In the genomic region with DNA sequence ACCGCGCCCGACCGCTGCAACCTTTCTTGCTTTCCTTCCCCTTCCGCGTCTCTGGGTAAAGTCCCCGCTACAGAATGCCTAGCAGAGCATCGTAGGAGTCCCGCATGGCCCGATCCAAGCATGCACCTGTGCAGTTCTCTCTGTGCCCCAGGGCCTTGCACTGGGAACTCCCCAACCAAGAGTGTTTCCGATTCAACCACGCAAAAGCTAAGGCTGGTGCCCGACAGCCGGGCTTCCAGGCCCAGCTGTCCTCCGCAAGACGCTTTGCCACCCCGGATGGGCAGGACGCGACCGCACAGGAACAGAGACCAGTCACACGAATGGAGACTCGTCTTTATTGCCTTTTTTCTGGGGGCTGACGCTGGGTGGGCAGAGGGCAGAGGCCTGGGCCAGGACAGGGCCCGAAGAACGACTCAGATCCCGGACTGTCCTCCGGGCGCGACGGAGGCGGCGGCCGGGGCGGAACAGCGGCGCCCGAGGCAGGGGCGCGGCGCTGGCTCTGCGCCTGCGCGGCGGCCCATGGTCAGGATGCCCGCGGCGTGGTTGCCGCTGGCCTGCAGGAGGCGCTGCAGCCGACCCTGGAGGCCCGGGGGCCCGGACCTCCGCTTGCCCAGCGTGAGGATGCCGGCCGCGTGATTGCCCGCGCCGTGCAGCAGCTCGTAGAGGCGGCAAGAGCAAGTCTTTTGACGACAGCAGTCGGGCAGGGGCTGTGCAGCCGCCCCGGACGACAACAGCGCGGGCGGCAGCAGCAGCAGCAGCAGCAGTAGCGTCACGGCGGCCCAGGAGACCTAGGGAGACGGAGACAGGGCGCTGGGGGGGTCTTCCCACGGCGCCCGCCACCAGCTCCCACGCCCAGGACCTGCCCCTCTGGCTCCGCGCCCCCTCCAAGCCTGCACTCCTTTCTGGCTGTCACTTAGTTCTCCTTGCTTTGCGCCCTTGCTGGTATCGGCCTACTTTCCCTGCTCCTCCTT, we compare ENCODE assay signal across 8 cellular contexts. TPM values are rescaled to one million over a fixed set of nuclear protein-coding genes. Genes with fewer than 3 reads are reported as not detected.
DNase-seq lines count a peak whose midpoint lies in the region; ATAC-seq and TF ChIP-seq lines count a peak whose summit lies in the region.

No MANE protein-coding gene starts in this region.

- H3K27me3 Mint-ChIP-seq in T-cell: peaks cover 7 to 12% of the 10 kb centered on the region in 2 donors

- POLR2A ChIA-PET in T-cell (lab: Charles Lee): no interaction called here

- H3K4me3 Mint-ChIP-seq in T-cell: peak overlapping the region; percentile 84 to 90 (median 89)

- peaks cover 35 to 55% (median 35%) of the 10 kb centered on the region in 3 donors for H3K4me1 Mint-ChIP-seq in T-cell

- peak; percentile 94 for DNase-seq in DMS 273 (lab: John Stamatoyannopoulos, UW; ENCODE audit: unreplicated experiment)
- DNase-seq in M059J (ENCODE audit: low read depth): peak; percentile 32
- peak; percentile 36 to 79 (median 56) for DNase-seq in T-cell
- peak in 54 of 58 donors; percentile 10 to 75 (median 64) for DNase-seq in anterior cingulate cortex (lab: John Stamatoyannopoulos, UW)
- peak; percentile 46 to 70 for DNase-seq in hippocampal formation (lab: John Stamatoyannopoulos, UW)
- DNase-seq in retinal pigment epithelial cell (ENCODE audit: low read depth): no peak

- peak; percentile 62 for TF ChIP-seq CTCF in retinal pigment epithelial cell (conservative IDR thresholded peaks at IDR 0.05; ENCODE audit: low read depth, low read length)

- no peaks in the 10 kb centered on the region for H3K9me3 Mint-ChIP-seq in T-cell

- CTCF ChIA-PET in T-cell (lab: Charles Lee): interaction anchor here in 1 of 2 donors (1.4 kb wide), 1 partner anchor 10 kb away, joined by 5 read pairs; a partner anchor contains a TSS

- no peaks in the 10 kb centered on the region for H3K36me3 Mint-ChIP-seq in T-cell

- peak overlapping the region; percentile 61 for H3K4me3 ChIP-seq in retinal pigment epithelial cell (ENCODE audit: low read length)

- peak overlapping the region; percentile 79 to 88 for H3K27ac Mint-ChIP-seq in T-cell

- ATAC-seq in GM21447 (IDR thresholded peaks at IDR 0.05; ENCODE audit: unreplicated experiment): peak; percentile 49
- peak; percentile 73 to 81 (median 78) for ATAC-seq in T-cell (replicated peaks in 1 of 4)
- no peak for ATAC-seq in HG03039 (IDR thresholded peaks at IDR 0.05; ENCODE audit: unreplicated experiment)

RNA-seq across cellular contexts. Expression of a gene that starts 1.2 kb away (rescaled TPM):
- total RNA-seq in M059J (2014; rRNA removed; shearing (Covaris generic)): not detected in 2 replicates
- not detected for total RNA-seq in T-cell

RNA-seq across cellular contexts. Expression of a gene that starts 3.1 kb away (rescaled TPM):
- total RNA-seq in M059J (2014; rRNA removed; shearing (Covaris generic)): not detected in 2 replicates
- under 1 TPM in 4 of 5 donors, not detected in 1; 0.06 to 0.35 (median 0.20) TPM for total RNA-seq in T-cell

RNA-seq across cellular contexts. Expression of a gene that starts 10.3 kb away (rescaled TPM):
- total RNA-seq in M059J (2014; rRNA removed; shearing (Covaris generic)): 10.4 and 13.4 TPM in 2 replicates
- total RNA-seq in T-cell: 10 to 100 TPM; 15.8 to 26.2 (median 22.5) TPM

RNA-seq across cellular contexts. Expression of a gene that starts 29.2 kb away (rescaled TPM):
- total RNA-seq in M059J (2014; rRNA removed; shearing (Covaris generic)): 135 and 138 TPM in 2 replicates
- 10 to 100 TPM; 72.3 to 85.9 (median 79.3) TPM for total RNA-seq in T-cell
